Comparison of ENCODE assay signal across 20 cellular contexts in genomic region chr4:53441564-53441963, GRCh38.
DNase-seq lines count a peak whose midpoint lies in the region; ATAC-seq, FAIRE-seq and TF ChIP-seq lines count a peak whose summit lies in the region.
"Had no signal": no experiment of that assay in that cellular context is flagged by ENCODE, and none has a peak within 500 bp of the region (broad histone marks: within the 10 kb centered on the region; RNA-seq: fewer than 3 reads in every experiment).

No MANE protein-coding gene starts in this region.

- H2BK15ac ChIP-seq in mesendoderm (replicated peaks; ENCODE audit: low read depth) = no peak overlapping the region

- H2BK5ac ChIP-seq in mesendoderm (ENCODE audit: low read length) = no peak overlapping the region

- H3K4me1 Mint-ChIP-seq in activated T-cell treated with anti-CD3 and anti-CD28 coated beads, Interleukin-2, amount 50 U/mL, for 72 hours (ENCODE audit: low read depth) = peaks cover 8% of the 10 kb centered on the region
- peaks cover 24% of the 10 kb centered on the region for H3K4me1 Mint-ChIP-seq in CD8-positive, alpha-beta T cell (ENCODE audit: low read depth)
- peaks cover 40% of the 10 kb centered on the region for H3K4me1 Mint-ChIP-seq in central memory CD8-positive, alpha-beta T cell
- H3K4me1 Mint-ChIP-seq: CD14-positive monocyte had no signal

- H3K23ac ChIP-seq in mesendoderm (ENCODE audit: low read length) = no peak overlapping the region

- no peak overlapping the region for H3K27ac ChIP-seq in CD8-positive, alpha-beta T cell (ENCODE audit: low read depth, low read length)
- no peak overlapping the region for H3K27ac ChIP-seq in mesendoderm (ENCODE audit: low read depth, low read length)
- no peak overlapping the region for H3K27ac ChIP-seq in PC-9
- H3K27ac ChIP-seq: BLaER1, GM23248 had no signal

- H3K9ac ChIP-seq in mesendoderm (ENCODE audit: low read length) = no peak overlapping the region
- H3K9ac ChIP-seq: BLaER1, GM23248 had no signal

- TF ChIP-seq CTCF in CD8-positive, alpha-beta T cell (IDR thresholded peaks at IDR 0.05) = no peak
- TF ChIP-seq CTCF in PC-9 (conservative IDR thresholded peaks at IDR 0.05) = no peak

- no TSS peak for BruUV-seq in PC-9 (replicated peaks; lab: Mats Ljungman, UMichigan)

- peaks cover 7 to 21% of the 10 kb centered on the region in 2 donors for H3K36me3 Mint-ChIP-seq in activated T-cell treated with anti-CD3 and anti-CD28 coated beads, Interleukin-2, amount 50 U/mL, for 72 hours (ENCODE audit: insufficient read depth in 2 of 2)
- H3K36me3 Mint-ChIP-seq in CD8-positive, alpha-beta T cell = peaks cover 76% of the 10 kb centered on the region
- H3K36me3 Mint-ChIP-seq in central memory CD8-positive, alpha-beta T cell (ENCODE audit: insufficient read depth) = peaks cover 32% of the 10 kb centered on the region

- H3K79me2 ChIP-seq in mesendoderm (ENCODE audit: control insufficient read depth, insufficient read depth, low read length) (no peaks in the 10 kb centered on the region), PC-9 (ENCODE audit: low read depth) (peaks cover 9% of the 10 kb centered on the region; the same call in 1 of the 2 replicates)

- peaks cover 4% of the 10 kb centered on the region for H4K20me1 ChIP-seq in PC-9 (ENCODE audit: insufficient read depth)

- H3K9me3 Mint-ChIP-seq in activated T-cell treated with anti-CD3 and anti-CD28 coated beads, Interleukin-2, amount 50 U/mL, for 72 hours = no peaks in the 10 kb centered on the region
- no peaks in the 10 kb centered on the region for H3K9me3 Mint-ChIP-seq in CD8-positive, alpha-beta T cell
- no peaks in the 10 kb centered on the region for H3K9me3 Mint-ChIP-seq in central memory CD8-positive, alpha-beta T cell
- H3K9me3 Mint-ChIP-seq: CD14-positive monocyte; CD4-positive, alpha-beta memory T cell had no signal

- DNase-seq in activated T-cell treated with anti-CD3 and anti-CD28 coated beads, Interleukin-2, amount 50 U/mL, for 72 hours = no peak
- DNase-seq in activated T-cell treated with anti-CD3 and anti-CD28 coated beads, Interleukin-2, amount 50 U/mL, for 1 hour = no peak
- DNase-seq in CD8-positive, alpha-beta T cell = no peak
- no peak for DNase-seq in central memory CD8-positive, alpha-beta T cell (ENCODE audit: low spot score in 2 of 2)
- DNase-seq in mesendoderm (peak; percentile 3), DMS153 treated with DMSO at 0.1 percent for 48 hours (lab: John Stamatoyannopoulos, UW; ENCODE audit: unreplicated experiment) (no peak), RCC 7860 (ENCODE audit: low spot score) (no peak), PC-9 (no peak)
- DNase-seq: 8988T; Calu3; CD4-positive, alpha-beta memory T cell; DMS53; DND-41; EL; GM23248 had no signal

- ATAC-seq in activated T-cell treated with anti-CD3 and anti-CD28 coated beads, Interleukin-2, amount 50 U/mL, for 72 hours (replicated peaks in 1 of 2) = no peak
- no peak for ATAC-seq in CD8-positive, alpha-beta T cell
- ATAC-seq in central memory CD8-positive, alpha-beta T cell (replicated peaks; ENCODE audit: extremely low read depth, poor library complexity, severe bottlenecking) = no peak
- ATAC-seq: GM12878 had no signal

- H3K9me3 ChIP-seq in CD8-positive, alpha-beta T cell (ENCODE audit: low read length) = no peaks in the 10 kb centered on the region
- H3K9me3 ChIP-seq in PC-9 (ENCODE audit: insufficient read depth, low read depth) = no peaks in the 10 kb centered on the region
- H3K9me3 ChIP-seq: BLaER1, HAP-1 had no signal

- no peaks in the 10 kb centered on the region for H3K79me1 ChIP-seq in mesendoderm (ENCODE audit: low read length)

- no peak overlapping the region for H2AK5ac ChIP-seq in mesendoderm (ENCODE audit: low read length)

- H3K27ac Mint-ChIP-seq in activated T-cell treated with anti-CD3 and anti-CD28 coated beads, Interleukin-2, amount 50 U/mL, for 72 hours = peak overlapping the region; percentile 23
- peak overlapping the region; percentile 24 for H3K27ac Mint-ChIP-seq in CD8-positive, alpha-beta T cell
- peak overlapping the region; percentile 58 for H3K27ac Mint-ChIP-seq in central memory CD8-positive, alpha-beta T cell (ENCODE audit: low read depth)
- H3K27ac Mint-ChIP-seq: CD14-positive monocyte had no signal

- no peaks in the 10 kb centered on the region for H3K27me3 Mint-ChIP-seq in activated T-cell treated with anti-CD3 and anti-CD28 coated beads, Interleukin-2, amount 50 U/mL, for 72 hours (ENCODE audit: low read depth)
- no peaks in the 10 kb centered on the region for H3K27me3 Mint-ChIP-seq in CD8-positive, alpha-beta T cell (ENCODE audit: low read depth)
- H3K27me3 Mint-ChIP-seq in central memory CD8-positive, alpha-beta T cell = no peaks in the 10 kb centered on the region
- H3K27me3 Mint-ChIP-seq: CD4-positive, alpha-beta memory T cell had no signal

- H3K9me2 ChIP-seq in PC-9 (ENCODE audit: insufficient read depth) = no peaks in the 10 kb centered on the region

- H3K4me2 ChIP-seq in mesendoderm (ENCODE audit: low read length) = no peak overlapping the region
- no peak overlapping the region for H3K4me2 ChIP-seq in PC-9
- H3K4me2 ChIP-seq: BLaER1 had no signal

- no CpG with 5 or more reads among the region's 1 CpG for WGBS in mesendoderm (ENCODE audit: extremely low coverage, insufficient coverage, low lambda C conversion rate)

- H3K4ac ChIP-seq in mesendoderm (ENCODE audit: low read depth, low read length) = no peak overlapping the region

- POLR2A ChIA-PET in CD8-positive, alpha-beta T cell (lab: Charles Lee) = no interaction called here
- POLR2A ChIA-PET in PC-9 (lab: Charles Lee; ENCODE audit: unreplicated experiment) = no interaction called here

- no peak overlapping the region for H3K18ac ChIP-seq in mesendoderm (ENCODE audit: low read length)

- H4K5ac ChIP-seq in mesendoderm (ENCODE audit: low read length) = no peak overlapping the region

- H3K4me3 Mint-ChIP-seq in activated T-cell treated with anti-CD3 and anti-CD28 coated beads, Interleukin-2, amount 50 U/mL, for 72 hours = no peak overlapping the region
- H3K4me3 Mint-ChIP-seq in CD8-positive, alpha-beta T cell = no peak overlapping the region
- H3K4me3 Mint-ChIP-seq in central memory CD8-positive, alpha-beta T cell = no peak overlapping the region
- H3K4me3 Mint-ChIP-seq: CD14-positive monocyte; CD4-positive, alpha-beta memory T cell had no signal

- H3K36me3 ChIP-seq in CD8-positive, alpha-beta T cell (ENCODE audit: insufficient read depth, low read length) = peaks cover 17% of the 10 kb centered on the region
- H3K36me3 ChIP-seq in mesendoderm (ENCODE audit: control insufficient read depth, insufficient read depth, low read length) (no peaks in the 10 kb centered on the region), PC-9 (ENCODE audit: low read depth) (peaks cover 32% of the 10 kb centered on the region)

- H2AFZ ChIP-seq in PC-9 = no peak overlapping the region
- H2AFZ ChIP-seq: GM23248 had no signal

- no peak overlapping the region for H3K56ac ChIP-seq in mesendoderm (ENCODE audit: low read length)

- intact Hi-C loops in CD8-positive, alpha-beta T cell (cut with DNase I, micrococcal nuclease) = no loop called here
- intact Hi-C loops in PC-9 (cut with micrococcal nuclease; ENCODE audit: unreplicated experiment) = loop anchor here (10.0 kb wide), 1 partner anchor 57 kb away; no protein-coding TSS in a partner anchor

- CTCF ChIA-PET in CD8-positive, alpha-beta T cell (lab: Charles Lee) = no interaction called here
- CTCF ChIA-PET in PC-9 (lab: Charles Lee) = no interaction called here

- no peak for FAIRE-seq in RCC 7860 (lab: Jason Lieb, UNC)
- FAIRE-seq: GM12878, GM19239 had no signal

- H4K8ac ChIP-seq in mesendoderm (ENCODE audit: low read depth, low read length) = no peak overlapping the region

- H3K4me1 ChIP-seq in CD8-positive, alpha-beta T cell (ENCODE audit: insufficient read depth, low read length) = no peaks in the 10 kb centered on the region
- H3K4me1 ChIP-seq in mesendoderm (ENCODE audit: control insufficient read depth, low read depth, low read length) (no peaks in the 10 kb centered on the region), PC-9 (replicated peaks; ENCODE audit: insufficient read depth) (no peaks in the 10 kb centered on the region)
- H3K4me1 ChIP-seq: BLaER1, HAP-1 had no signal

- H3K27me3 ChIP-seq in CD8-positive, alpha-beta T cell (ENCODE audit: insufficient read depth, low read length) = no peaks in the 10 kb centered on the region
- H3K27me3 ChIP-seq in mesendoderm (ENCODE audit: insufficient read depth, low read length, poor library complexity) (no peaks in the 10 kb centered on the region), PC-9 (ENCODE audit: insufficient read depth, low read depth) (no peaks in the 10 kb centered on the region)
- H3K27me3 ChIP-seq: BLaER1 had no signal

- no peaks in the 10 kb centered on the region for H3F3A ChIP-seq in PC-9 (ENCODE audit: insufficient read depth, low read depth)

- no peak overlapping the region for H3K4me3 ChIP-seq in CD8-positive, alpha-beta T cell (ENCODE audit: low read depth, low read length)
- H3K4me3 ChIP-seq in mesendoderm (ENCODE audit: low read length) (no peak overlapping the region), PC-9 (no peak overlapping the region)
- H3K4me3 ChIP-seq: BLaER1, GM12878, GM23248, HAP-1 had no signal

- no peak overlapping the region for H2BK120ac ChIP-seq in mesendoderm (ENCODE audit: low read depth, low read length)
